In the genomic region with DNA sequence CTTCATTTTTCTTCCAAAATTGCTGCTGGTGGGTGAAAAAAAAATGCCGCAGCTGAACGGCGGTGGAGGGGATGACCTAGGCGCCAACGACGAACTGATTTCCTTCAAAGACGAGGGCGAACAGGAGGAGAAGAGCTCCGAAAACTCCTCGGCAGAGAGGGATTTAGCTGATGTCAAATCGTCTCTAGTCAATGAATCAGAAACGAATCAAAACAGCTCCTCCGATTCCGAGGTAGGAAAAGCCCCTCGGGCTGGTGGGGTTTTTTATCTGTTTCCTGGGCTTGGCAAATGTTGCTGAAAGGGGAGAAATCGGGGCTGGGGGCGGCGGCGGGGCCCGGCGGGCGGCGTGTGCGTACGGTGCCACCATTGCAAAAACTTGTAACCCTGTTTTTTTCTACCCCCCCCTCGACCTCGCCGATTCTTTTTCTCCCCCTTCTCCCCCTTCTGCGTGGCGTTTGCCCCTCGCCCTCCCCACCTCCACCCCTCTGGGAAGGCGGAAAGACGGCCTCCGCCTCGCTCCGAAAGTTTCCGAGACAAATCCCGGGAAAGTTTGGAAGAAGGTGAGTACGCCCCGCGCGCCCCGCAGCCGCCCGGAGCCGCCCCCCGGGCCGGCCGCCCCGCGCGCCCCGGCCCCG, we compare ENCODE assay signal across 8 cellular contexts. TPM values are rescaled to one million over a fixed set of nuclear protein-coding genes. Genes with fewer than 3 reads are reported as not detected.
A peak's percentile ranks its signal among the peaks of the same experiment; 100 is the strongest.
DNase-seq lines count a peak whose midpoint lies in the region; TF ChIP-seq lines count a peak whose summit lies in the region.

No MANE protein-coding gene starts in this region.

- peak; percentile 61 to 75 for DNase-seq in HAP-1 (ENCODE audit: low spot score in 2 of 2)
- DNase-seq in mesenchymal stem cell = peak; percentile 61
- DNase-seq in COR-L47 (lab: John Stamatoyannopoulos, UW) = no peak
- no peak for DNase-seq in NCI-H1092 treated with DMSO at 0.1 percent for 48 hours (lab: John Stamatoyannopoulos, UW)

- under 1% methylated on average over 47 of the region's 54 CpGs for WGBS in mesenchymal stem cell
- WGBS in thymus = under 1% methylated on average over 54 of the region's 54 CpGs

- peak overlapping the region in 1 of 2 experiments; percentile 98 for H3K4ac ChIP-seq in mesenchymal stem cell (ENCODE audit: low read depth in 1 of 2, low read length in 2 of 2)

- H3K27me3 ChIP-seq in HAP-1 (ENCODE audit: low read depth) (no peaks in the 10 kb centered on the region), mesenchymal stem cell (ENCODE audit: control insufficient read depth in 1 of 2, insufficient read depth in 1 of 2, low read length in 2 of 2) (no peaks in the 10 kb centered on the region), thymus (ENCODE audit: control insufficient read depth, insufficient read depth) (peaks cover 16% of the 10 kb centered on the region)

- H3K23ac ChIP-seq in mesenchymal stem cell (ENCODE audit: low read length in 2 of 2) = peak overlapping the region in 1 of 2 experiments; percentile 72

- H2BK12ac ChIP-seq in mesenchymal stem cell (ENCODE audit: low read length in 2 of 2) = peak overlapping the region in 1 of 2 experiments; percentile 78

- no peaks in the 10 kb centered on the region for H3K9me3 ChIP-seq in HAP-1
- H3K9me3 ChIP-seq in mesenchymal stem cell (ENCODE audit: control insufficient read depth, low read length) = no peaks in the 10 kb centered on the region
- no peaks in the 10 kb centered on the region for H3K9me3 ChIP-seq in thymus (ENCODE audit: control insufficient read depth)

- H3K9ac ChIP-seq in mesenchymal stem cell (ENCODE audit: low read length) = peak overlapping the region; percentile 98

- intact Hi-C loops in dendritic cell treated with granulocyte-macrophage colony-stimulating factor and Interleukin-4, amounts not matched to agents 40 ng/mL and 50 ng/mL, for 4 days (cut with micrococcal nuclease) = loop anchor here (5.0 to 10.0 kb wide), 2 partner anchors 99 to 144 kb away; no protein-coding TSS in a partner anchor

- H2BK5ac ChIP-seq in mesenchymal stem cell (ENCODE audit: low read depth, low read length, poor library complexity, severe bottlenecking) = peak overlapping the region; percentile 70

- H3K4me2 ChIP-seq in mesenchymal stem cell (ENCODE audit: low read length, poor library complexity, severe bottlenecking) = peak overlapping the region; percentile 82

- peaks cover 83% of the 10 kb centered on the region for H3K27me3 Mint-ChIP-seq in T-helper 1 cell treated with Interleukin-12 subunit alpha and Interleukin-12 subunit beta and Interleukin-4 antibody, amounts not matched to agents 30 μg/mL and 1 μg/mL, for 36 hours (ENCODE audit: low read depth)
- H3K27me3 Mint-ChIP-seq in dendritic cell treated with granulocyte-macrophage colony-stimulating factor and Interleukin-4, amounts not matched to agents 40 ng/mL and 50 ng/mL, for 4 days = peaks cover 61% of the 10 kb centered on the region

- H4K8ac ChIP-seq in mesenchymal stem cell (ENCODE audit: low read length) = peak overlapping the region; percentile 49

- H3K4me3 ChIP-seq in HAP-1 (peak overlapping the region; percentile 62), mesenchymal stem cell (ENCODE audit: insufficient read depth in 1 of 2, low read depth in 1 of 2, low read length in 2 of 2) (peak overlapping the region; percentile 86 to 88), thymus (ENCODE audit: low read length) (peak overlapping the region; percentile 88)

- H3K36me3 Mint-ChIP-seq in T-helper 1 cell treated with Interleukin-12 subunit alpha and Interleukin-12 subunit beta and Interleukin-4 antibody, amounts not matched to agents 30 μg/mL and 1 μg/mL, for 36 hours (ENCODE audit: low read depth) = peaks cover 1% of the 10 kb centered on the region
- H3K36me3 Mint-ChIP-seq in dendritic cell treated with granulocyte-macrophage colony-stimulating factor and Interleukin-4, amounts not matched to agents 40 ng/mL and 50 ng/mL, for 4 days (ENCODE audit: low read depth) = peaks cover 20% of the 10 kb centered on the region

- no peak overlapping the region for H2AFZ ChIP-seq in mesenchymal stem cell (ENCODE audit: low read depth, low read length)

- H3K27ac Mint-ChIP-seq in T-helper 1 cell treated with Interleukin-12 subunit alpha and Interleukin-12 subunit beta and Interleukin-4 antibody, amounts not matched to agents 30 μg/mL and 1 μg/mL, for 36 hours = no peak overlapping the region
- peak overlapping the region; percentile 92 for H3K27ac Mint-ChIP-seq in dendritic cell treated with granulocyte-macrophage colony-stimulating factor and Interleukin-4, amounts not matched to agents 40 ng/mL and 50 ng/mL, for 4 days

- in situ Hi-C loops in HAP-1 (cut with MboI; ENCODE audit: low sequenced_read_pairs) = no loop called here

- H2AK5ac ChIP-seq in mesenchymal stem cell (ENCODE audit: low read length, severe bottlenecking) = peak overlapping the region; percentile 86

- H3K27ac ChIP-seq in 22Rv1 (peak overlapping the region; percentile 42), mesenchymal stem cell (ENCODE audit: low read length, poor library complexity, severe bottlenecking) (peak overlapping the region; percentile 88), thymus (ENCODE audit: low read depth) (peak overlapping the region; percentile 85)

- no peak overlapping the region for H4K91ac ChIP-seq in mesenchymal stem cell (ENCODE audit: low read length)

- TF ChIP-seq CTCF in 22Rv1 (IDR thresholded peaks at IDR 0.05) = no peak

- H3K9me3 Mint-ChIP-seq in T-helper 1 cell treated with Interleukin-12 subunit alpha and Interleukin-12 subunit beta and Interleukin-4 antibody, amounts not matched to agents 30 μg/mL and 1 μg/mL, for 36 hours = no peaks in the 10 kb centered on the region
- no peaks in the 10 kb centered on the region for H3K9me3 Mint-ChIP-seq in dendritic cell treated with granulocyte-macrophage colony-stimulating factor and Interleukin-4, amounts not matched to agents 40 ng/mL and 50 ng/mL, for 4 days

- peak overlapping the region; percentile 84 to 97 for H3K18ac ChIP-seq in mesenchymal stem cell (ENCODE audit: low read depth in 1 of 2, low read length in 2 of 2)

- peak overlapping the region; percentile 89 for H2BK15ac ChIP-seq in mesenchymal stem cell (ENCODE audit: low read depth, poor library complexity, severe bottlenecking)

- H3K14ac ChIP-seq in mesenchymal stem cell (ENCODE audit: low read length in 2 of 2) = peak overlapping the region; percentile 32 to 74

- peak overlapping the region; percentile 83 for H3K4me3 Mint-ChIP-seq in T-helper 1 cell treated with Interleukin-12 subunit alpha and Interleukin-12 subunit beta and Interleukin-4 antibody, amounts not matched to agents 30 μg/mL and 1 μg/mL, for 36 hours
- peak overlapping the region; percentile 87 for H3K4me3 Mint-ChIP-seq in dendritic cell treated with granulocyte-macrophage colony-stimulating factor and Interleukin-4, amounts not matched to agents 40 ng/mL and 50 ng/mL, for 4 days

- H3K36me3 ChIP-seq in HAP-1 (replicated peaks) (no peaks in the 10 kb centered on the region), mesenchymal stem cell (ENCODE audit: control insufficient read depth in 1 of 2, insufficient read depth in 2 of 2, low read depth in 1 of 2, low read length in 2 of 2) (peaks cover 0 to 2% of the 10 kb centered on the region in 2 experiments), thymus (ENCODE audit: control insufficient read depth, insufficient read depth) (no peaks in the 10 kb centered on the region)

- H3K4me1 Mint-ChIP-seq in T-helper 1 cell treated with Interleukin-12 subunit alpha and Interleukin-12 subunit beta and Interleukin-4 antibody, amounts not matched to agents 30 μg/mL and 1 μg/mL, for 36 hours (ENCODE audit: low read depth) = peaks cover 13% of the 10 kb centered on the region
- peaks cover 61% of the 10 kb centered on the region for H3K4me1 Mint-ChIP-seq in dendritic cell treated with granulocyte-macrophage colony-stimulating factor and Interleukin-4, amounts not matched to agents 40 ng/mL and 50 ng/mL, for 4 days (ENCODE audit: low read depth)

- H3K4me1 ChIP-seq in HAP-1 = peaks cover 21% of the 10 kb centered on the region
- no peaks in the 10 kb centered on the region for H3K4me1 ChIP-seq in mesenchymal stem cell (ENCODE audit: control insufficient read depth, insufficient read depth, low read depth, low read length)
- H3K4me1 ChIP-seq in thymus (ENCODE audit: control insufficient read depth, insufficient read depth, low read length) = peaks cover 3% of the 10 kb centered on the region

- H3K79me1 ChIP-seq in mesenchymal stem cell (replicated peaks; ENCODE audit: low read length, poor library complexity, severe bottlenecking) = peaks cover 2% of the 10 kb centered on the region

- H2BK120ac ChIP-seq in mesenchymal stem cell (ENCODE audit: low read depth, low read length) = peak overlapping the region; percentile 91

RNA-seq across cellular contexts. Expression of a gene that starts 0.8 kb away (rescaled TPM):
- polyA plus RNA-seq in mesenchymal stem cell (2013, experiment 1 of 2) = 35.0 TPM
- 36.7 TPM for polyA plus RNA-seq in mesenchymal stem cell (2013, experiment 2 of 2)
- 11.1 TPM for polyA plus RNA-seq in thymus

Comparison
In these comparisons a context has a peak if more than half of its experiments do, and no peak if none do; other contexts are left out.
1. DNase-seq: peak in HAP-1 (2 of 2) and mesenchymal stem cell (single experiment); none in COR-L47 (single experiment) and NCI-H1092 treated with DMSO at 0.1 percent for 48 hours (single experiment).
2. Peak in every context shown above with its lines, with median percentiles within 50 percentile points of each other: H3K27ac ChIP-seq and H3K4me3 ChIP-seq.